Comparison of ENCODE assay signal across 1 cellular context in the genomic region with DNA sequence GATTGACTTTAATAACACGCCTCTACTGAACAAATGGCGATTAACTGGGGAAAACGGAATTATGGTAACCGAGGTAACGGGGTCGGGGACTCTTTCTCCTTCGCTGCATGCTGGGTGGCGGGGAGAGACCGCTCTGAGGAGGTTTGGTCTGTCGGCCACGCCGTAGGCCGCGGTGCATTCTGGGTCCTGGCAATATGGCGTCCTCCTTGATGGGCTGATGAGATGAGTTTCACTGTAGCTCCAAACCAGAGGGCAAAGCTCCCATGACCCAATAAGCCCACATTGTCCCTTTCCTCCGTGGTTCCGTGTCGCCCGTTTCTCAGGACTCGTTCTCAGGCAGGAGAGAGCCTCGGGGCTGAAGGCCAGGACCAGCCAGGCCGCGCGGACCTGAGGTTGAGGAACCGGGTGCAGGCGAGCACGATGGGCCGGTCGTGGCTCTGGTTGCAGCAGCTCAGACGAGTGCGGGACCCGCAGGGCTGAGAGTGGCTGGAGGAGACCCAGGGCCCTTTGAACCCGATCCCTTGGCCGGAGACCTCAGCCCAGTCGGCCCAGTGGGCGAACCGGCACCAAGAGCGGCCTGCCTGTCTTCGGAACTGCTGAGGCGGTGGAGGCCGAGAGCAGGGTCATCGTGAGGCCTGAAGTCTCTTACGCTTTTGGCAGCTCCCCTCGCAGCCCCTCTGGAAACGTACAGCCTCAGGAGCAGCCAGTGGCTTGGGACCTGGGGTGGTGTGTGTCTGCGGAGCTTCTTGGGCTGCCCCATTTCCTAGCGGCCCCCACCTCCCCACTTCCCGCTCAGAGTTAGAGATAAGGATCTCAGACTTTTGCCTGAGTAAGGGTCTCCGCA.
A peak's percentile ranks its signal among the peaks of the same experiment; 100 is the strongest.
TF ChIP-seq lines count a peak whose summit lies in the region.

A gene with protein sequence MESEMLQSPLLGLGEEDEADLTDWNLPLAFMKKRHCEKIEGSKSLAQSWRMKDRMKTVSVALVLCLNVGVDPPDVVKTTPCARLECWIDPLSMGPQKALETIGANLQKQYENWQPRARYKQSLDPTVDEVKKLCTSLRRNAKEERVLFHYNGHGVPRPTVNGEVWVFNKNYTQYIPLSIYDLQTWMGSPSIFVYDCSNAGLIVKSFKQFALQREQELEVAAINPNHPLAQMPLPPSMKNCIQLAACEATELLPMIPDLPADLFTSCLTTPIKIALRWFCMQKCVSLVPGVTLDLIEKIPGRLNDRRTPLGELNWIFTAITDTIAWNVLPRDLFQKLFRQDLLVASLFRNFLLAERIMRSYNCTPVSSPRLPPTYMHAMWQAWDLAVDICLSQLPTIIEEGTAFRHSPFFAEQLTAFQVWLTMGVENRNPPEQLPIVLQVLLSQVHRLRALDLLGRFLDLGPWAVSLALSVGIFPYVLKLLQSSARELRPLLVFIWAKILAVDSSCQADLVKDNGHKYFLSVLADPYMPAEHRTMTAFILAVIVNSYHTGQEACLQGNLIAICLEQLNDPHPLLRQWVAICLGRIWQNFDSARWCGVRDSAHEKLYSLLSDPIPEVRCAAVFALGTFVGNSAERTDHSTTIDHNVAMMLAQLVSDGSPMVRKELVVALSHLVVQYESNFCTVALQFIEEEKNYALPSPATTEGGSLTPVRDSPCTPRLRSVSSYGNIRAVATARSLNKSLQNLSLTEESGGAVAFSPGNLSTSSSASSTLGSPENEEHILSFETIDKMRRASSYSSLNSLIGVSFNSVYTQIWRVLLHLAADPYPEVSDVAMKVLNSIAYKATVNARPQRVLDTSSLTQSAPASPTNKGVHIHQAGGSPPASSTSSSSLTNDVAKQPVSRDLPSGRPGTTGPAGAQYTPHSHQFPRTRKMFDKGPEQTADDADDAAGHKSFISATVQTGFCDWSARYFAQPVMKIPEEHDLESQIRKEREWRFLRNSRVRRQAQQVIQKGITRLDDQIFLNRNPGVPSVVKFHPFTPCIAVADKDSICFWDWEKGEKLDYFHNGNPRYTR (N-terminal part only) (plus strand): TSS at position 184 of the 844 bp plus-strand sequence. CDS start 792 bp downstream, outside the sequence.

TF ChIP-seq in HepG2, 621 proteins besides CTCF, POLR2A, EP300 and RAD21 (continued from another document and continues in another):
- TF ChIP-seq ZNF674 (CRISPR knock-in tag; IDR thresholded peaks at IDR 0.05; ENCODE audit: low read depth), result peak; percentile 55; the same call in 1 of the 2 replicates
- TF ChIP-seq IRX3 (CRISPR knock-in tag; IDR thresholded peaks at IDR 0.05; ENCODE audit: borderline replicate concordance, low read depth), result peak; percentile 88
- TF ChIP-seq, protein P1, sequence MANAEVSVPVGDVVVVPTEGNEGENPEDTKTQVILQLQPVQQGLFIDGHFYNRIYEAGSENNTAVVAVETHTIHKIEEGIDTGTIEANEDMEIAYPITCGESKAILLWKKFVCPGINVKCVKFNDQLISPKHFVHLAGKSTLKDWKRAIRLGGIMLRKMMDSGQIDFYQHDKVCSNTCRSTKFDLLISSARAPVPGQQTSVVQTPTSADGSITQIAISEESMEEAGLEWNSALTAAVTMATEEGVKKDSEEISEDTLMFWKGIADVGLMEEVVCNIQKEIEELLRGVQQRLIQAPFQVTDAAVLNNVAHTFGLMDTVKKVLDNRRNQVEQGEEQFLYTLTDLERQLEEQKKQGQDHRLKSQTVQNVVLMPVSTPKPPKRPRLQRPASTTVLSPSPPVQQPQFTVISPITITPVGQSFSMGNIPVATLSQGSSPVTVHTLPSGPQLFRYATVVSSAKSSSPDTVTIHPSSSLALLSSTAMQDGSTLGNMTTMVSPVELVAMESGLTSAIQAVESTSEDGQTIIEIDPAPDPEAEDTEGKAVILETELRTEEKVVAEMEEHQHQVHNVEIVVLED (CRISPR knock-in tag; IDR thresholded peaks at IDR 0.05; ENCODE audit: borderline replicate concordance), result peak; percentile 59
- TF ChIP-seq, protein P2, sequence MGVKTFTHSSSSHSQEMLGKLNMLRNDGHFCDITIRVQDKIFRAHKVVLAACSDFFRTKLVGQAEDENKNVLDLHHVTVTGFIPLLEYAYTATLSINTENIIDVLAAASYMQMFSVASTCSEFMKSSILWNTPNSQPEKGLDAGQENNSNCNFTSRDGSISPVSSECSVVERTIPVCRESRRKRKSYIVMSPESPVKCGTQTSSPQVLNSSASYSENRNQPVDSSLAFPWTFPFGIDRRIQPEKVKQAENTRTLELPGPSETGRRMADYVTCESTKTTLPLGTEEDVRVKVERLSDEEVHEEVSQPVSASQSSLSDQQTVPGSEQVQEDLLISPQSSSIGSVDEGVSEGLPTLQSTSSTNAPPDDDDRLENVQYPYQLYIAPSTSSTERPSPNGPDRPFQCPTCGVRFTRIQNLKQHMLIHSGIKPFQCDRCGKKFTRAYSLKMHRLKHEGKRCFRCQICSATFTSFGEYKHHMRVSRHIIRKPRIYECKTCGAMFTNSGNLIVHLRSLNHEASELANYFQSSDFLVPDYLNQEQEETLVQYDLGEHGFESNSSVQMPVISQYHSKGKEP (CRISPR knock-in tag; IDR thresholded peaks at IDR 0.05), result 0 out of 2 replicates have a peak, but pooled peaks have one; percentile 58
- TF ChIP-seq ZFP36 (IDR thresholded peaks at IDR 0.05; ENCODE audit: borderline replicate concordance, low read depth, low read length, partially characterized antibody), result no peak
- TF ChIP-seq ZIK1 (CRISPR knock-in tag; IDR thresholded peaks at IDR 0.05; ENCODE audit: borderline replicate concordance, low read depth), result peak; percentile 78
- peak; percentile 84; the same call in 1 of the 2 replicates for TF ChIP-seq ZNF607 (CRISPR knock-in tag; IDR thresholded peaks at IDR 0.05; ENCODE audit: borderline replicate concordance)
- 0 out of 2 replicates have a peak, but pooled peaks have one; percentile 91 for TF ChIP-seq ZNF879 (CRISPR knock-in tag; IDR thresholded peaks at IDR 0.05)
- TF ChIP-seq ZNF891 (CRISPR knock-in tag; IDR thresholded peaks at IDR 0.05), result peak; percentile 98
- TF ChIP-seq MATR3 (CRISPR knock-in tag; IDR thresholded peaks at IDR 0.05), result no peak
- peak; percentile 84 for TF ChIP-seq AKAP8 (CRISPR knock-in tag; IDR thresholded peaks at IDR 0.05)
- no peak for TF ChIP-seq SP5 (CRISPR knock-in tag; IDR thresholded peaks at IDR 0.05; ENCODE audit: borderline replicate concordance, low read depth)
- peak; percentile 98 for TF ChIP-seq ZFP90 (CRISPR knock-in tag; IDR thresholded peaks at IDR 0.05; ENCODE audit: borderline replicate concordance)
- TF ChIP-seq SALL1 (CRISPR knock-in tag; IDR thresholded peaks at IDR 0.05), result peak; percentile 96
- no peak; the same call in 1 of the 2 replicates for TF ChIP-seq NFE2 (CRISPR knock-in tag; IDR thresholded peaks at IDR 0.05)
- no peak; the same call in 1 of the 2 replicates for TF ChIP-seq ZNF251 (CRISPR knock-in tag; IDR thresholded peaks at IDR 0.05)
- TF ChIP-seq, protein P3, sequence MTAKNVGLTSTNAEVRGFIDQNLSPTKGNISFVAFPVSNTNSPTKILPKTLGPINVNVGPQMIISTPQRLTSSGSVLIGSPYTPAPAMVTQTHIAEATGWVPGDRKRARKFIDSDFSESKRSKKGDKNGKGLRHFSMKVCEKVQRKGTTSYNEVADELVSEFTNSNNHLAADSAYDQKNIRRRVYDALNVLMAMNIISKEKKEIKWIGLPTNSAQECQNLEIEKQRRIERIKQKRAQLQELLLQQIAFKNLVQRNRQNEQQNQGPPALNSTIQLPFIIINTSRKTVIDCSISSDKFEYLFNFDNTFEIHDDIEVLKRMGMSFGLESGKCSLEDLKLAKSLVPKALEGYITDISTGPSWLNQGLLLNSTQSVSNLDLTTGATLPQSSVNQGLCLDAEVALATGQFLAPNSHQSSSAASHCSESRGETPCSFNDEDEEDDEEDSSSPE (CRISPR knock-in tag; IDR thresholded peaks at IDR 0.05), result peak; percentile 87
- TF ChIP-seq REXO4 (CRISPR knock-in tag; IDR thresholded peaks at IDR 0.05; ENCODE audit: borderline replicate concordance), result no peak
- TF ChIP-seq, protein P4, sequence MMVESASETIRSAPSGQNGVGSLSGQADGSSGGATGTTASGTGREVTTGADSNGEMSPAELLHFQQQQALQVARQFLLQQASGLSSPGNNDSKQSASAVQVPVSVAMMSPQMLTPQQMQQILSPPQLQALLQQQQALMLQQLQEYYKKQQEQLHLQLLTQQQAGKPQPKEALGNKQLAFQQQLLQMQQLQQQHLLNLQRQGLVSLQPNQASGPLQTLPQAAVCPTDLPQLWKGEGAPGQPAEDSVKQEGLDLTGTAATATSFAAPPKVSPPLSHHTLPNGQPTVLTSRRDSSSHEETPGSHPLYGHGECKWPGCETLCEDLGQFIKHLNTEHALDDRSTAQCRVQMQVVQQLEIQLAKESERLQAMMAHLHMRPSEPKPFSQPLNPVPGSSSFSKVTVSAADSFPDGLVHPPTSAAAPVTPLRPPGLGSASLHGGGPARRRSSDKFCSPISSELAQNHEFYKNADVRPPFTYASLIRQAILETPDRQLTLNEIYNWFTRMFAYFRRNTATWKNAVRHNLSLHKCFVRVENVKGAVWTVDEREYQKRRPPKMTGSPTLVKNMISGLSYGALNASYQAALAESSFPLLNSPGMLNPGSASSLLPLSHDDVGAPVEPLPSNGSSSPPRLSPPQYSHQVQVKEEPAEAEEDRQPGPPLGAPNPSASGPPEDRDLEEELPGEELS (CRISPR knock-in tag; IDR thresholded peaks at IDR 0.05), result peak; percentile 73; the same call in 1 of the 2 replicates
- TF ChIP-seq, protein P5, sequence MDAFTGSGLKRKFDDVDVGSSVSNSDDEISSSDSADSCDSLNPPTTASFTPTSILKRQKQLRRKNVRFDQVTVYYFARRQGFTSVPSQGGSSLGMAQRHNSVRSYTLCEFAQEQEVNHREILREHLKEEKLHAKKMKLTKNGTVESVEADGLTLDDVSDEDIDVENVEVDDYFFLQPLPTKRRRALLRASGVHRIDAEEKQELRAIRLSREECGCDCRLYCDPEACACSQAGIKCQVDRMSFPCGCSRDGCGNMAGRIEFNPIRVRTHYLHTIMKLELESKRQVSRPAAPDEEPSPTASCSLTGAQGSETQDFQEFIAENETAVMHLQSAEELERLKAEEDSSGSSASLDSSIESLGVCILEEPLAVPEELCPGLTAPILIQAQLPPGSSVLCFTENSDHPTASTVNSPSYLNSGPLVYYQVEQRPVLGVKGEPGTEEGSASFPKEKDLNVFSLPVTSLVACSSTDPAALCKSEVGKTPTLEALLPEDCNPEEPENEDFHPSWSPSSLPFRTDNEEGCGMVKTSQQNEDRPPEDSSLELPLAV (CRISPR knock-in tag; conservative IDR thresholded peaks at IDR 0.05; ENCODE audit: low read depth), result no peak
- TF ChIP-seq, protein P6, sequence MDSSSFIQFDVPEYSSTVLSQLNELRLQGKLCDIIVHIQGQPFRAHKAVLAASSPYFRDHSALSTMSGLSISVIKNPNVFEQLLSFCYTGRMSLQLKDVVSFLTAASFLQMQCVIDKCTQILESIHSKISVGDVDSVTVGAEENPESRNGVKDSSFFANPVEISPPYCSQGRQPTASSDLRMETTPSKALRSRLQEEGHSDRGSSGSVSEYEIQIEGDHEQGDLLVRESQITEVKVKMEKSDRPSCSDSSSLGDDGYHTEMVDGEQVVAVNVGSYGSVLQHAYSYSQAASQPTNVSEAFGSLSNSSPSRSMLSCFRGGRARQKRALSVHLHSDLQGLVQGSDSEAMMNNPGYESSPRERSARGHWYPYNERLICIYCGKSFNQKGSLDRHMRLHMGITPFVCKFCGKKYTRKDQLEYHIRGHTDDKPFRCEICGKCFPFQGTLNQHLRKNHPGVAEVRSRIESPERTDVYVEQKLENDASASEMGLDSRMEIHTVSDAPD (CRISPR knock-in tag; IDR thresholded peaks at IDR 0.05), result no peak; the same call in none of the 2 replicates
- peak; percentile 98 for TF ChIP-seq ZNF781 (CRISPR knock-in tag; IDR thresholded peaks at IDR 0.05; ENCODE audit: borderline replicate concordance, not compliant biosample characterization)
- TF ChIP-seq ZNF737 (CRISPR knock-in tag; IDR thresholded peaks at IDR 0.05; ENCODE audit: borderline replicate concordance), result peak; percentile 97
- peak; percentile 93 for TF ChIP-seq KDM5B (CRISPR knock-in tag; IDR thresholded peaks at IDR 0.05; ENCODE audit: borderline replicate concordance)
- peak; percentile 88; the same call in 1 of the 2 replicates for TF ChIP-seq NR1H2 (CRISPR knock-in tag; IDR thresholded peaks at IDR 0.05; ENCODE audit: borderline replicate concordance, low read depth)
- TF ChIP-seq ZNF670 (CRISPR knock-in tag; IDR thresholded peaks at IDR 0.05; ENCODE audit: borderline replicate concordance), result peak; percentile 90
- no peak for TF ChIP-seq CEBPB (IDR thresholded peaks at IDR 0.05; ENCODE audit: borderline replicate concordance, low read depth, low read length)
- TF ChIP-seq, protein P7, sequence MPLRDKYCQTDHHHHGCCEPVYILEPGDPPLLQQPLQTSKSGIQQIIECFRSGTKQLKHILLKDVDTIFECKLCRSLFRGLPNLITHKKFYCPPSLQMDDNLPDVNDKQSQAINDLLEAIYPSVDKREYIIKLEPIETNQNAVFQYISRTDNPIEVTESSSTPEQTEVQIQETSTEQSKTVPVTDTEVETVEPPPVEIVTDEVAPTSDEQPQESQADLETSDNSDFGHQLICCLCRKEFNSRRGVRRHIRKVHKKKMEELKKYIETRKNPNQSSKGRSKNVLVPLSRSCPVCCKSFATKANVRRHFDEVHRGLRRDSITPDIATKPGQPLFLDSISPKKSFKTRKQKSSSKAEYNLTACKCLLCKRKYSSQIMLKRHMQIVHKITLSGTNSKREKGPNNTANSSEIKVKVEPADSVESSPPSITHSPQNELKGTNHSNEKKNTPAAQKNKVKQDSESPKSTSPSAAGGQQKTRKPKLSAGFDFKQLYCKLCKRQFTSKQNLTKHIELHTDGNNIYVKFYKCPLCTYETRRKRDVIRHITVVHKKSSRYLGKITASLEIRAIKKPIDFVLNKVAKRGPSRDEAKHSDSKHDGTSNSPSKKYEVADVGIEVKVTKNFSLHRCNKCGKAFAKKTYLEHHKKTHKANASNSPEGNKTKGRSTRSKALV (CRISPR knock-in tag; IDR thresholded peaks at IDR 0.05), result peak; percentile 82
- TF ChIP-seq FOXA1 (IDR thresholded peaks at IDR 0.05), result no peak
- TF ChIP-seq FOXA1 (CRISPR knock-in tag; IDR thresholded peaks at IDR 0.05), result peak; percentile 49; the same call in 1 of the 2 replicates
- TF ChIP-seq MYNN (CRISPR knock-in tag; IDR thresholded peaks at IDR 0.05; ENCODE audit: low read depth), result no peak; the same call in none of the 2 replicates
- TF ChIP-seq, protein P8, sequence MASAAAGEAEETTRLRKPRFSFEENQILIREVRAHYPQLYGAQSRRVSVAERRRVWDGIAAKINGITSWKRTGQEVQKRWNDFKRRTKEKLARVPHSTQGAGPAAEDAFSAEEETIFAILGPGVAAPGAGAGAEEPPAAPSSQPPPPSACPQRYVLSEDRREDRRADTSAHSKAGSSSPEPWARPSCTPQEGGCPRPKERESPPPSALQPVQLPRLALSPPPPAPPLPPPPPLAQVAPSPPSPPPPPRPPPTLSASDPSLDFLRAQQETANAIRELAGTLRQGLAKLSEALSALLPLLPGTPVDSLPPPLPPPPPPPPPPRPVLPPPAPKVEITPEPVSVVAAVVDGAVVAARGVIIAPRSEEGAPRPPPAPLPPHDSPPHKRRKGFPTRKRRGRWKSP (CRISPR knock-in tag; IDR thresholded peaks at IDR 0.05), result peak; percentile 68; the same call in 1 of the 2 replicates
- TF ChIP-seq ZNF230 (CRISPR knock-in tag; IDR thresholded peaks at IDR 0.05), result peak; percentile 60; the same call in 1 of the 2 replicates
- no peak for TF ChIP-seq TCF12 (IDR thresholded peaks at IDR 0.05)
- 0 out of 2 replicates have a peak, but pooled peaks have one; percentile 73 for TF ChIP-seq TCF12 (CRISPR knock-in tag; IDR thresholded peaks at IDR 0.05)
- TF ChIP-seq CBX5 (CRISPR knock-in tag; IDR thresholded peaks at IDR 0.05; ENCODE audit: borderline replicate concordance), result peak; percentile 96
- TF ChIP-seq ZSCAN9 (CRISPR knock-in tag; IDR thresholded peaks at IDR 0.05; ENCODE audit: borderline replicate concordance), result peak; percentile 88
- TF ChIP-seq KLF13 (CRISPR knock-in tag; IDR thresholded peaks at IDR 0.05), result peak; percentile 55; the same call in 1 of the 2 replicates
- TF ChIP-seq KAT2B (IDR thresholded peaks at IDR 0.05; ENCODE audit: borderline replicate concordance, low read depth, low read length), result no peak
- peak; percentile 96 for TF ChIP-seq MEF2D (CRISPR knock-in tag; IDR thresholded peaks at IDR 0.05)
